Comparison of ENCODE assay signal across 12 cellular contexts in the genomic region with DNA sequence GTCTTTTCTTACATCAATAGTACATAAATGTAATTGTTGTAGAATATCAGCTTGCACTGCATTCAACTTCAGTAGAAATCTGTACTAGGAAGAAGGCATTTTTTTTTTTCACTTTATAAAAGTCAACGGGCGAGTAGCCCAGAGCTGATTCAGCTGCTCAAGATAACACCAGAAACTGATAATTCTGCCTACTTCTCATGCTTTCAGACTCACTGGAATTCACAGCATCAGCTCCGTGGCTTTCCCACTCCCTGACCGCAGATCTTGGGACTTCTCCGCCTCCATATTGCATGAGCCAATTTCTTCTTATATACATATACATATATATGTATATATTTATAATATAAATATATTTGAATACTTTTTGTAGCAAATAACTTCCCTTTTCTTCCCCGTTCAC.
A peak's percentile ranks its signal among the peaks of the same experiment; 100 is the strongest.
DNase-seq lines count a peak whose midpoint lies in the region; ATAC-seq and TF ChIP-seq lines count a peak whose summit lies in the region.
"Had no signal": no experiment of that assay in that cellular context is flagged by ENCODE, and none has a peak within 500 bp of the region (broad histone marks: within the 10 kb centered on the region; RNA-seq: fewer than 3 reads in every experiment).

No MANE protein-coding gene starts in this region.

- peaks cover 3% of the 10 kb centered on the region for H3K27me3 ChIP-seq in smooth muscle cell (ENCODE audit: low read depth)
- H3K27me3 ChIP-seq: gastrocnemius medialis, suprapubic skin had no signal

- no peaks in the 10 kb centered on the region for H3F3A ChIP-seq in smooth muscle cell (ENCODE audit: low read depth)

- H3K36me3 ChIP-seq in smooth muscle cell (ENCODE audit: low read depth): no peaks in the 10 kb centered on the region
- H3K36me3 ChIP-seq: gastrocnemius medialis, suprapubic skin had no signal

- ATAC-seq in GM19455 (IDR thresholded peaks at IDR 0.05; ENCODE audit: unreplicated experiment): no peak
- ATAC-seq: activated CD4-positive, CD25-positive, alpha-beta regulatory T cell treated with anti-CD3 and anti-CD28 coated beads, Interleukin-2, amount 50 U/mL, for 24 hours; gastrocnemius medialis; naive thymus-derived CD4-positive, alpha-beta T cell had no signal

- H3K4me2 ChIP-seq in smooth muscle cell: peak overlapping the region; percentile 62

- no peak overlapping the region for H3K9ac ChIP-seq in smooth muscle cell (ENCODE audit: low read depth)

- no peaks in the 10 kb centered on the region for H3K9me3 ChIP-seq in smooth muscle cell (replicated peaks; ENCODE audit: low read depth)
- H3K9me3 ChIP-seq: gastrocnemius medialis, suprapubic skin had no signal

- no peak overlapping the region for H2AFZ ChIP-seq in smooth muscle cell (ENCODE audit: low read depth)

- no peak overlapping the region for H3K27ac ChIP-seq in smooth muscle cell (ENCODE audit: low read depth)
- H3K27ac ChIP-seq: gastrocnemius medialis, suprapubic skin had no signal

- intact Hi-C loops in activated T-helper 1 cell treated with anti-CD3 and anti-CD28 coated beads, Interleukin-12 subunit alpha, Interleukin-12 subunit beta, Interleukin-2, Interleukin-4 antibody, amounts not matched to agents 30 ng/mL and 10 ng/mL and 1 ng/mL, durations not matched to agents 14 hours and 24 hours and 36 hours (cut with micrococcal nuclease): no loop called here

- H4K20me1 ChIP-seq in smooth muscle cell (ENCODE audit: low read depth): no peaks in the 10 kb centered on the region

- H3K4me1 Mint-ChIP-seq in activated T-helper 1 cell treated with anti-CD3 and anti-CD28 coated beads, Interleukin-12 subunit alpha, Interleukin-12 subunit beta, Interleukin-2, Interleukin-4 antibody, amounts not matched to agents 30 ng/mL and 10 ng/mL and 1 ng/mL, durations not matched to agents 14 hours and 24 hours and 36 hours (ENCODE audit: low read depth): no peaks in the 10 kb centered on the region
- H3K4me1 Mint-ChIP-seq: naive thymus-derived CD4-positive, alpha-beta T cell had no signal

- TF ChIP-seq CTCF in foreskin fibroblast (IDR thresholded peaks at IDR 0.05; ENCODE audit: low read depth, low read length): no peak
- TF ChIP-seq CTCF in smooth muscle cell (IDR thresholded peaks at IDR 0.05; ENCODE audit: borderline replicate concordance, insufficient read depth, poor library complexity, severe bottlenecking): no peak

- H3K27ac Mint-ChIP-seq in activated T-helper 1 cell treated with anti-CD3 and anti-CD28 coated beads, Interleukin-12 subunit alpha, Interleukin-12 subunit beta, Interleukin-2, Interleukin-4 antibody, amounts not matched to agents 30 ng/mL and 10 ng/mL and 1 ng/mL, durations not matched to agents 14 hours and 24 hours and 36 hours: no peak overlapping the region
- H3K27ac Mint-ChIP-seq: naive thymus-derived CD4-positive, alpha-beta T cell had no signal

- H3K4me3 Mint-ChIP-seq in activated T-helper 1 cell treated with anti-CD3 and anti-CD28 coated beads, Interleukin-12 subunit alpha, Interleukin-12 subunit beta, Interleukin-2, Interleukin-4 antibody, amounts not matched to agents 30 ng/mL and 10 ng/mL and 1 ng/mL, durations not matched to agents 14 hours and 24 hours and 36 hours: no peak overlapping the region
- H3K4me3 Mint-ChIP-seq: naive thymus-derived CD4-positive, alpha-beta T cell had no signal

- 31% methylated on average over 6 of the region's 6 CpGs for WGBS in smooth muscle cell (ENCODE audit: low lambda C conversion rate)

- no peaks in the 10 kb centered on the region for H3K27me3 Mint-ChIP-seq in activated T-helper 1 cell treated with anti-CD3 and anti-CD28 coated beads, Interleukin-12 subunit alpha, Interleukin-12 subunit beta, Interleukin-2, Interleukin-4 antibody, amounts not matched to agents 30 ng/mL and 10 ng/mL and 1 ng/mL, durations not matched to agents 14 hours and 24 hours and 36 hours (ENCODE audit: insufficient read depth)

- no peaks in the 10 kb centered on the region for H3K79me2 ChIP-seq in smooth muscle cell (ENCODE audit: low read depth)

- H3K4me1 ChIP-seq in smooth muscle cell (ENCODE audit: low read depth): peaks cover 7% of the 10 kb centered on the region
- H3K4me1 ChIP-seq: gastrocnemius medialis, suprapubic skin had no signal

- H3K36me3 Mint-ChIP-seq in activated T-helper 1 cell treated with anti-CD3 and anti-CD28 coated beads, Interleukin-12 subunit alpha, Interleukin-12 subunit beta, Interleukin-2, Interleukin-4 antibody, amounts not matched to agents 30 ng/mL and 10 ng/mL and 1 ng/mL, durations not matched to agents 14 hours and 24 hours and 36 hours (ENCODE audit: low read depth): no peaks in the 10 kb centered on the region
- H3K36me3 Mint-ChIP-seq: naive thymus-derived CD4-positive, alpha-beta T cell had no signal

- H3K9me3 Mint-ChIP-seq in activated T-helper 1 cell treated with anti-CD3 and anti-CD28 coated beads, Interleukin-12 subunit alpha, Interleukin-12 subunit beta, Interleukin-2, Interleukin-4 antibody, amounts not matched to agents 30 ng/mL and 10 ng/mL and 1 ng/mL, durations not matched to agents 14 hours and 24 hours and 36 hours: no peaks in the 10 kb centered on the region

- DNase-seq in GM04503 (ENCODE audit: low read depth) (peak; percentile 19), RPMI7951 (ENCODE audit: low read depth) (peak; percentile 20), foreskin fibroblast (peak; percentile 71 to 83), smooth muscle cell (lab: John Stamatoyannopoulos, UW; ENCODE audit: unreplicated experiment) (no peak), KG1 (lab: John Stamatoyannopoulos, UW) (no peak)
- DNase-seq in activated T-helper 1 cell treated with anti-CD3 and anti-CD28 coated beads, Interleukin-12 subunit alpha, Interleukin-12 subunit beta, Interleukin-2, Interleukin-4 antibody, amounts not matched to agents 30 ng/mL and 10 ng/mL and 1 ng/mL, durations not matched to agents 14 hours and 24 hours and 36 hours (ENCODE audit: low spot score): no peak
- DNase-seq: gastrocnemius medialis; naive thymus-derived CD4-positive, alpha-beta T cell had no signal

- H3K4me3 ChIP-seq in foreskin fibroblast (ENCODE audit: low read depth in 1 of 2, low read length in 2 of 2) (no peak overlapping the region), smooth muscle cell (no peak overlapping the region)
- H3K4me3 ChIP-seq: gastrocnemius medialis, skin epidermis, suprapubic skin had no signal

Comparison
In these comparisons a context has a peak if more than half of its experiments do, and no peak if none do; other contexts are left out.
1. DNase-seq: peak in GM04503 (single experiment), RPMI7951 (single experiment) and foreskin fibroblast (2 of 2); none in smooth muscle cell (single experiment), activated T-helper 1 cell treated with anti-CD3 and anti-CD28 coated beads, Interleukin-12 subunit alpha, Interleukin-12 subunit beta, Interleukin-2, Interleukin-4 antibody, amounts not matched to agents 30 ng/mL and 10 ng/mL and 1 ng/mL, durations not matched to agents 14 hours and 24 hours and 36 hours (single experiment) and KG1 (single experiment).